In genomic region chr20:40643891-40644290, GRCh38 we compare ENCODE assay signal across 19 cellular contexts. TPM values are rescaled to one million over a fixed set of nuclear protein-coding genes. Genes with fewer than 3 reads are reported as not detected.
"Had no signal": no experiment of that assay in that cellular context is flagged by ENCODE, and none has a peak within 500 bp of the region (broad histone marks: within the 10 kb centered on the region; RNA-seq: fewer than 3 reads in every experiment).

No MANE protein-coding gene starts in this region.

- H3K9me3 ChIP-seq: prostate gland, sigmoid colon, thoracic aorta, uterus had no signal

- H3K4me1 ChIP-seq: prostate gland, sigmoid colon, uterus had no signal

- DNase-seq: activated B cell treated with CpG ODN at 0.5 μM for 24 hours; activated CD4-positive, alpha-beta T cell treated with anti-CD3 and anti-CD28 coated beads, Interleukin-2, amount 10 ng/mL, durations not matched to agents 24 days and 14 days; activated CD8-positive, alpha-beta memory T cell treated with anti-CD3 and anti-CD28 coated beads for 24 hours; activated naive CD4-positive, alpha-beta T cell treated with anti-CD3 and anti-CD28 coated beads, Interleukin-2, amount 10 ng/mL, durations not matched to agents 7 days and 5 days; activated T-cell treated with anti-CD3 and anti-CD28 coated beads for 4 hours; central memory CD4-positive, alpha-beta T cell; cortex of kidney; effector memory CD8-positive, alpha-beta T cell; glutamatergic neuron; occipital lobe; sigmoid colon; stimulated activated CD4-positive, alpha-beta T cell treated with anti-CD3 and anti-CD28 coated beads, Interleukin-12 subunit alpha, Interleukin-12 subunit beta, amount 100 ng/mL, for 4 hours; stimulated activated CD4-positive, alpha-beta T cell treated with anti-CD3 and anti-CD28 coated beads, Interleukin-2, amount 100 ng/mL, for 48 hours; stimulated activated naive CD8-positive, alpha-beta T cell treated with anti-CD3 and anti-CD28 coated beads, Interleukin-15, amount 100 ng/mL, for 72 hours; uterus had no signal

- H3K27ac ChIP-seq: prostate gland, sigmoid colon, thoracic aorta, uterus had no signal

- ATAC-seq: activated T-helper 17 cell treated with anti-CD3 and anti-CD28 coated beads, Interleukin-2, amount 50 U/mL, for 72 hours; effector memory CD8-positive, alpha-beta T cell; natural killer cell treated with Interleukin-12 subunit alpha and Interleukin-12 subunit beta and Interleukin-15 and Interleukin-18, amount 100 ng/mL, for 72 hours; stimulated activated naive CD8-positive, alpha-beta T cell treated with anti-CD3 and anti-CD28 coated beads, Interleukin-15, amount 100 ng/mL, for 72 hours had no signal

- H3K27me3 ChIP-seq: uterus had no signal

- H3K36me3 ChIP-seq: prostate gland, sigmoid colon, thoracic aorta, uterus had no signal

- H3K4me3 ChIP-seq: prostate gland, sigmoid colon, thoracic aorta, uterus had no signal

RNA-seq across cellular contexts. Expression of gene MAFB, which starts 45.1 kb away (rescaled TPM):
- total RNA-seq: activated T-helper 17 cell treated with anti-CD3 and anti-CD28 coated beads, Interleukin-2, amount 50 U/mL, for 72 hours had no signal
